In the genomic region with DNA sequence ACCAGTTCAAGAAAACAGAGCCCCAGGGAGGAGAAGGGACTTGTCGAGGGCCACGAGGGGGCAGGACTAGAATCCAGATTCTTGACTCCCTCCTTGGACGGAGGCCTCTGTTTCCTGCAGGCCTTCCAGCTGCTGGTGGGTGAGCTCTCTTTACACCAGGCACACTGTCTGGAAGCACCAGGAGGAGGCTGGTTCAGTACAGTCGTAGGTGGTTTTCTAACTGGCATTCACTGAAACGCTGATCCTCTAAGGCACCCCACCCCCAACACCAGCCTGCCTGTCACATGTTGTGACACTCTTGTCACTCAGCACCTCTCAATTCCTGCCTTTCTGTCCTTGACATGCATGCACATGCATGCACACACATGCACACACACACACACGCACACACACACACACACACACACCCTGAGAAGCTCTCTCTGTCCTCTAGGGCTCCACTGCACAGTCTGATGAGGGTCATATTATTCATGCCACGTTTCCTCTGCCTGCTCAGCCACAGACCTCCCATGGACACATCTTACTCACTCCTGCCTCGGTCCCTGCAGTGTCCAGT, we compare ENCODE assay signal across 1 cellular context.
TF ChIP-seq lines count a peak whose summit lies in the region.

No MANE protein-coding gene starts in this region.

TF ChIP-seq in endothelial cell of umbilical vein, 7 proteins besides CTCF, POLR2A, EP300 and RAD21:
- TF ChIP-seq GATA2 (IDR thresholded peaks at IDR 0.05; ENCODE audit: insufficient read depth, insufficient read length, low read depth, low read length) (no peak), EZH2 (IDR thresholded peaks at IDR 0.05; ENCODE audit: borderline replicate concordance, low read depth, low read length, severe bottlenecking) (no peak), MAX (IDR thresholded peaks at IDR 0.05; ENCODE audit: insufficient read depth, insufficient read length) (no peak), FOS (IDR thresholded peaks at IDR 0.05; ENCODE audit: borderline replicate concordance, insufficient read depth, low read length) (no peak), MYC (IDR thresholded peaks at IDR 0.05; ENCODE audit: low read depth, low read length) (no peak), JUN (IDR thresholded peaks at IDR 0.05; ENCODE audit: borderline replicate concordance, insufficient read depth, insufficient read length, low read depth) (no peak)
